ENCODE assay signal across 17 cellular contexts in the genomic region with DNA sequence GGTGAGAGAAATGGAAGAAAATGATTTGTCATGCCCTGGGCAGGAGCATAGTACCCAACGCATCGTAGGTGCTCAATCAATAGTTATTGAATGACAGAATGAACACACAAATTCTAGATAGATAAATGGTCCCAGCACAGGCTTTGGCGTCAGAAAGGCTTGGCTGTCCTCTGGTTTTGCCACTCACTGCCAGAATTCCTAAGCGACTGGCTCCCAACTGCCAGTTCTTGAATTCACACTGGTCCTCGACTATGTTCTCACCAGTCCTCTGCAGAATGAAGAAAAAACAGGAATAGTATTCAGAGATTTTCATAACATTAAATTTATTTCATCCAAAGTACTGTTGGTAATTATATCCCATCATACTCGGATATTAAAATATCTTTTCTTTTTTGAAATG.
DNase-seq lines count a peak whose midpoint lies in the region; ATAC-seq lines count a peak whose summit lies in the region.
"Had no signal": no experiment of that assay in that cellular context is flagged by ENCODE, and none has a peak within 500 bp of the region (broad histone marks: within the 10 kb centered on the region; RNA-seq: fewer than 3 reads in every experiment).

No MANE protein-coding gene starts in this region.

- peak in 1 of 61 donors; percentile 9 for DNase-seq in caudate nucleus (lab: John Stamatoyannopoulos, UW)
- DNase-seq in globus pallidus (ENCODE audit: low spot score): peak; percentile 43
- DNase-seq in medulla oblongata (ENCODE audit: extremely low spot score): peak; percentile 56
- no peak for DNase-seq in naive thymus-derived CD4-positive, alpha-beta T cell
- DNase-seq: C1 segment of cervical spinal cord; Calu3; CD4-positive, alpha-beta memory T cell; COR-L47; DMS53; DMS79 treated with DMSO at 0.1 percent for 48 hours; GF-D8; GOT3; HFFc6 had no signal

- intact Hi-C loops in naive thymus-derived CD4-positive, alpha-beta T cell (cut with micrococcal nuclease): no loop called here

- peaks cover 0 to 11% (median 3%) of the 10 kb centered on the region in 11 donors for H3K9me3 Mint-ChIP-seq in naive thymus-derived CD4-positive, alpha-beta T cell
- H3K9me3 Mint-ChIP-seq: HFFc6 had no signal

- CTCF ChIA-PET in naive thymus-derived CD4-positive, alpha-beta T cell (lab: Charles Lee): interaction anchor here (0.6 to 1.0 kb wide), 2 partner anchors 179 to 260 kb away, joined by 3 read pairs; no protein-coding TSS in a partner anchor

- peaks cover 0 to 5% (median 0%) of the 10 kb centered on the region in 3 experiments for H3K9me3 ChIP-seq in naive thymus-derived CD4-positive, alpha-beta T cell (ENCODE audit: control insufficient read depth in 2 of 3, low read length in 3 of 3)
- H3K9me3 ChIP-seq: HAP-1 had no signal

- H3K27ac Mint-ChIP-seq in naive thymus-derived CD4-positive, alpha-beta T cell: peak overlapping the region in 2 of 9 donors; percentile 33 to 82
- H3K27ac Mint-ChIP-seq: CD4-positive, alpha-beta memory T cell; HFFc6 had no signal

- H3K27me3 ChIP-seq in naive thymus-derived CD4-positive, alpha-beta T cell (ENCODE audit: control insufficient read depth in 2 of 2, insufficient read depth in 2 of 2, low read length in 2 of 2): no peaks in the 10 kb centered on the region

- peaks cover 5 to 42% (median 32%) of the 10 kb centered on the region in 7 donors for H3K4me1 Mint-ChIP-seq in naive thymus-derived CD4-positive, alpha-beta T cell

- peaks cover 0 to 28% (median 0%) of the 10 kb centered on the region in 3 experiments for H3K36me3 ChIP-seq in naive thymus-derived CD4-positive, alpha-beta T cell (ENCODE audit: control insufficient read depth in 2 of 3, insufficient read depth in 3 of 3, low read length in 3 of 3)
- H3K36me3 ChIP-seq: HAP-1 had no signal

- peak overlapping the region; percentile 52 for H3K27ac ChIP-seq in caudate nucleus (ENCODE audit: low read depth, low read length)
- H3K27ac ChIP-seq in cingulate gyrus (ENCODE audit: low read depth, low read length): peak overlapping the region; percentile 47
- no peak overlapping the region for H3K27ac ChIP-seq in naive thymus-derived CD4-positive, alpha-beta T cell (ENCODE audit: low read depth, low read length)

- no peak overlapping the region for H3K4me3 Mint-ChIP-seq in naive thymus-derived CD4-positive, alpha-beta T cell
- H3K4me3 Mint-ChIP-seq: CD4-positive, alpha-beta memory T cell; HFFc6 had no signal

- ATAC-seq in HG02571 (IDR thresholded peaks at IDR 0.05; ENCODE audit: unreplicated experiment) (no peak), HG02970 (IDR thresholded peaks at IDR 0.05; ENCODE audit: low FRiP score, unreplicated experiment) (no peak)
- no peak for ATAC-seq in naive thymus-derived CD4-positive, alpha-beta T cell

- POLR2A ChIA-PET in naive thymus-derived CD4-positive, alpha-beta T cell (lab: Charles Lee): no interaction called here

- H3K4me3 ChIP-seq in naive thymus-derived CD4-positive, alpha-beta T cell (ENCODE audit: low read length): no peak overlapping the region
- H3K4me3 ChIP-seq: HAP-1 had no signal

- no peaks in the 10 kb centered on the region for H3K27me3 Mint-ChIP-seq in naive thymus-derived CD4-positive, alpha-beta T cell
- H3K27me3 Mint-ChIP-seq: CD4-positive, alpha-beta memory T cell had no signal

- H3K4me1 ChIP-seq in naive thymus-derived CD4-positive, alpha-beta T cell (ENCODE audit: control insufficient read depth in 2 of 2, insufficient read depth in 2 of 2, low read length in 2 of 2): no peaks in the 10 kb centered on the region

- H3K36me3 Mint-ChIP-seq in naive thymus-derived CD4-positive, alpha-beta T cell: peaks cover 6 to 78% (median 53%) of the 10 kb centered on the region in 5 donors

Comparison
In these comparisons a context has a peak if more than half of its experiments do, and no peak if none do; other contexts are left out.
1. DNase-seq: peak in globus pallidus (single experiment) and medulla oblongata (single experiment); none in naive thymus-derived CD4-positive, alpha-beta T cell (0 of 9).